In the genomic region with DNA sequence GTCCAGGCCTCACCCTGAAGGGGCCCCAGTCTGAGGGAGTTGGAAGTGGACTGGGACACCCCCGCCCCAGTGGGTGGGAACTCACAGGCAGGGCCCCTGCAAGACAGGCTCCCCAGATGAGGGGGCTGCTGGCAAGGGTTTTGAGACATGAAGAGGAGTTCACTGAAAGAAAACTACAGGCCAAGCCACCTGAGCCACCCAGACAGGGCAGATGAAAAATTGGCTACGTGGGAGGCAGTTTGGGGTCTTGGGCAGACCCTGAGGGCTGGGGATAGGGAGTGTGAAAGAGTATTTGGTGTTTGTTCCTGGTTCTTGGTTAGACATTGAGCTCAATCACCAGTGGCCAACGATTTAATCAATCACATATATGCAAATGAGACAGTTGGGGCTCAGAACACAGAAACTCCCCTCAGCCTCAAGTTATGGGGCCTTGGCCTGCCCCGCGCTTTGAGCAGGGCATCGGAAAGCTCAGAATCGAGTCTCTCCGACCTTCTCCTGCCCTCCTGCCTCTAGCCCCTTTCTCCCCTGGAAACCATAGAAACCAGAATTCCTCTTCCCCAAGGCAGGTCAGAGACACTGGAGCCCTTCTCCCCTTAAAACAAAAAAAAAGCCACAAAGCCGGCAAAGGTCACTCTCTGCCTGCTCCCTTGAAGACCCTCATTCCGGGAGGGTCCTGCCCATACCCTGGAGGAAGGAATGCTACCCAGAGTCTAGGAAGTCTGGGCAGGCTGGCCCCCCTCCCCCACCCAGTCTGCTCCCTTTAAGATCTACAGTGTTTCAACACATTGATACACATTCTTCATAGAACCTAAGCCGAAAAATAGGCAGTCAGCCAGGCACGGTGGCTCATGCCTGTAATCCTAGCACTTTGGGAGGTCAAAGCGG, we compare ENCODE assay signal across 1 cellular context.
A peak's percentile ranks its signal among the peaks of the same experiment; 100 is the strongest.
TF ChIP-seq lines count a peak whose summit lies in the region.

No MANE protein-coding gene starts in this region.

TF ChIP-seq in HepG2, 621 proteins besides CTCF, POLR2A, EP300 and RAD21 (continues in another document):
- TF ChIP-seq, protein P1, sequence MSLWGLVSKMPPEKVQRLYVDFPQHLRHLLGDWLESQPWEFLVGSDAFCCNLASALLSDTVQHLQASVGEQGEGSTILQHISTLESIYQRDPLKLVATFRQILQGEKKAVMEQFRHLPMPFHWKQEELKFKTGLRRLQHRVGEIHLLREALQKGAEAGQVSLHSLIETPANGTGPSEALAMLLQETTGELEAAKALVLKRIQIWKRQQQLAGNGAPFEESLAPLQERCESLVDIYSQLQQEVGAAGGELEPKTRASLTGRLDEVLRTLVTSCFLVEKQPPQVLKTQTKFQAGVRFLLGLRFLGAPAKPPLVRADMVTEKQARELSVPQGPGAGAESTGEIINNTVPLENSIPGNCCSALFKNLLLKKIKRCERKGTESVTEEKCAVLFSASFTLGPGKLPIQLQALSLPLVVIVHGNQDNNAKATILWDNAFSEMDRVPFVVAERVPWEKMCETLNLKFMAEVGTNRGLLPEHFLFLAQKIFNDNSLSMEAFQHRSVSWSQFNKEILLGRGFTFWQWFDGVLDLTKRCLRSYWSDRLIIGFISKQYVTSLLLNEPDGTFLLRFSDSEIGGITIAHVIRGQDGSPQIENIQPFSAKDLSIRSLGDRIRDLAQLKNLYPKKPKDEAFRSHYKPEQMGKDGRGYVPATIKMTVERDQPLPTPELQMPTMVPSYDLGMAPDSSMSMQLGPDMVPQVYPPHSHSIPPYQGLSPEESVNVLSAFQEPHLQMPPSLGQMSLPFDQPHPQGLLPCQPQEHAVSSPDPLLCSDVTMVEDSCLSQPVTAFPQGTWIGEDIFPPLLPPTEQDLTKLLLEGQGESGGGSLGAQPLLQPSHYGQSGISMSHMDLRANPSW (CRISPR knock-in tag; IDR thresholded peaks at IDR 0.05; ENCODE audit: borderline replicate concordance), result no peak
- TF ChIP-seq ZMYM3 (CRISPR knock-in tag; IDR thresholded peaks at IDR 0.05), result no peak
- TF ChIP-seq ZNF136 (CRISPR knock-in tag; IDR thresholded peaks at IDR 0.05; ENCODE audit: low read depth), result no peak; the same call in 1 of the 2 replicates
- no peak for TF ChIP-seq ELF4 (CRISPR knock-in tag; IDR thresholded peaks at IDR 0.05; ENCODE audit: borderline replicate concordance)
- no peak for TF ChIP-seq DR1 (CRISPR knock-in tag; IDR thresholded peaks at IDR 0.05)
- TF ChIP-seq, protein P2, sequence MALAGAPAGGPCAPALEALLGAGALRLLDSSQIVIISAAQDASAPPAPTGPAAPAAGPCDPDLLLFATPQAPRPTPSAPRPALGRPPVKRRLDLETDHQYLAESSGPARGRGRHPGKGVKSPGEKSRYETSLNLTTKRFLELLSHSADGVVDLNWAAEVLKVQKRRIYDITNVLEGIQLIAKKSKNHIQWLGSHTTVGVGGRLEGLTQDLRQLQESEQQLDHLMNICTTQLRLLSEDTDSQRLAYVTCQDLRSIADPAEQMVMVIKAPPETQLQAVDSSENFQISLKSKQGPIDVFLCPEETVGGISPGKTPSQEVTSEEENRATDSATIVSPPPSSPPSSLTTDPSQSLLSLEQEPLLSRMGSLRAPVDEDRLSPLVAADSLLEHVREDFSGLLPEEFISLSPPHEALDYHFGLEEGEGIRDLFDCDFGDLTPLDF (CRISPR knock-in tag; IDR thresholded peaks at IDR 0.05), result 0 out of 2 replicates have a peak, but pooled peaks have one; percentile 31
- TF ChIP-seq, protein P3, sequence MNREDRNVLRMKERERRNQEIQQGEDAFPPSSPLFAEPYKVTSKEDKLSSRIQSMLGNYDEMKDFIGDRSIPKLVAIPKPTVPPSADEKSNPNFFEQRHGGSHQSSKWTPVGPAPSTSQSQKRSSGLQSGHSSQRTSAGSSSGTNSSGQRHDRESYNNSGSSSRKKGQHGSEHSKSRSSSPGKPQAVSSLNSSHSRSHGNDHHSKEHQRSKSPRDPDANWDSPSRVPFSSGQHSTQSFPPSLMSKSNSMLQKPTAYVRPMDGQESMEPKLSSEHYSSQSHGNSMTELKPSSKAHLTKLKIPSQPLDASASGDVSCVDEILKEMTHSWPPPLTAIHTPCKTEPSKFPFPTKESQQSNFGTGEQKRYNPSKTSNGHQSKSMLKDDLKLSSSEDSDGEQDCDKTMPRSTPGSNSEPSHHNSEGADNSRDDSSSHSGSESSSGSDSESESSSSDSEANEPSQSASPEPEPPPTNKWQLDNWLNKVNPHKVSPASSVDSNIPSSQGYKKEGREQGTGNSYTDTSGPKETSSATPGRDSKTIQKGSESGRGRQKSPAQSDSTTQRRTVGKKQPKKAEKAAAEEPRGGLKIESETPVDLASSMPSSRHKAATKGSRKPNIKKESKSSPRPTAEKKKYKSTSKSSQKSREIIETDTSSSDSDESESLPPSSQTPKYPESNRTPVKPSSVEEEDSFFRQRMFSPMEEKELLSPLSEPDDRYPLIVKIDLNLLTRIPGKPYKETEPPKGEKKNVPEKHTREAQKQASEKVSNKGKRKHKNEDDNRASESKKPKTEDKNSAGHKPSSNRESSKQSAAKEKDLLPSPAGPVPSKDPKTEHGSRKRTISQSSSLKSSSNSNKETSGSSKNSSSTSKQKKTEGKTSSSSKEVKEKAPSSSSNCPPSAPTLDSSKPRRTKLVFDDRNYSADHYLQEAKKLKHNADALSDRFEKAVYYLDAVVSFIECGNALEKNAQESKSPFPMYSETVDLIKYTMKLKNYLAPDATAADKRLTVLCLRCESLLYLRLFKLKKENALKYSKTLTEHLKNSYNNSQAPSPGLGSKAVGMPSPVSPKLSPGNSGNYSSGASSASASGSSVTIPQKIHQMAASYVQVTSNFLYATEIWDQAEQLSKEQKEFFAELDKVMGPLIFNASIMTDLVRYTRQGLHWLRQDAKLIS (CRISPR knock-in tag; IDR thresholded peaks at IDR 0.05), result 0 out of 2 replicates have a peak, but pooled peaks have one; percentile 36
- TF ChIP-seq, protein P4, sequence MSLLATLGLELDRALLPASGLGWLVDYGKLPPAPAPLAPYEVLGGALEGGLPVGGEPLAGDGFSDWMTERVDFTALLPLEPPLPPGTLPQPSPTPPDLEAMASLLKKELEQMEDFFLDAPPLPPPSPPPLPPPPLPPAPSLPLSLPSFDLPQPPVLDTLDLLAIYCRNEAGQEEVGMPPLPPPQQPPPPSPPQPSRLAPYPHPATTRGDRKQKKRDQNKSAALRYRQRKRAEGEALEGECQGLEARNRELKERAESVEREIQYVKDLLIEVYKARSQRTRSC (CRISPR knock-in tag; IDR thresholded peaks at IDR 0.05; ENCODE audit: low read depth), result no peak
- TF ChIP-seq ZNF431 (CRISPR knock-in tag; IDR thresholded peaks at IDR 0.05; ENCODE audit: borderline replicate concordance, low read depth), result no peak
- no peak for TF ChIP-seq ZNF850 (CRISPR knock-in tag; conservative IDR thresholded peaks at IDR 0.05)
- TF ChIP-seq, protein P5, sequence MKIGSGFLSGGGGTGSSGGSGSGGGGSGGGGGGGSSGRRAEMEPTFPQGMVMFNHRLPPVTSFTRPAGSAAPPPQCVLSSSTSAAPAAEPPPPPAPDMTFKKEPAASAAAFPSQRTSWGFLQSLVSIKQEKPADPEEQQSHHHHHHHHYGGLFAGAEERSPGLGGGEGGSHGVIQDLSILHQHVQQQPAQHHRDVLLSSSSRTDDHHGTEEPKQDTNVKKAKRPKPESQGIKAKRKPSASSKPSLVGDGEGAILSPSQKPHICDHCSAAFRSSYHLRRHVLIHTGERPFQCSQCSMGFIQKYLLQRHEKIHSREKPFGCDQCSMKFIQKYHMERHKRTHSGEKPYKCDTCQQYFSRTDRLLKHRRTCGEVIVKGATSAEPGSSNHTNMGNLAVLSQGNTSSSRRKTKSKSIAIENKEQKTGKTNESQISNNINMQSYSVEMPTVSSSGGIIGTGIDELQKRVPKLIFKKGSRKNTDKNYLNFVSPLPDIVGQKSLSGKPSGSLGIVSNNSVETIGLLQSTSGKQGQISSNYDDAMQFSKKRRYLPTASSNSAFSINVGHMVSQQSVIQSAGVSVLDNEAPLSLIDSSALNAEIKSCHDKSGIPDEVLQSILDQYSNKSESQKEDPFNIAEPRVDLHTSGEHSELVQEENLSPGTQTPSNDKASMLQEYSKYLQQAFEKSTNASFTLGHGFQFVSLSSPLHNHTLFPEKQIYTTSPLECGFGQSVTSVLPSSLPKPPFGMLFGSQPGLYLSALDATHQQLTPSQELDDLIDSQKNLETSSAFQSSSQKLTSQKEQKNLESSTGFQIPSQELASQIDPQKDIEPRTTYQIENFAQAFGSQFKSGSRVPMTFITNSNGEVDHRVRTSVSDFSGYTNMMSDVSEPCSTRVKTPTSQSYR (CRISPR knock-in tag; IDR thresholded peaks at IDR 0.05; ENCODE audit: borderline replicate concordance), result peak; percentile 86
- TF ChIP-seq ZNF264 (CRISPR knock-in tag; IDR thresholded peaks at IDR 0.05), result peak; percentile 13; the same call in 1 of the 2 replicates
- TF ChIP-seq POGZ (CRISPR knock-in tag; IDR thresholded peaks at IDR 0.05), result no peak
- TF ChIP-seq RARA (CRISPR knock-in tag; IDR thresholded peaks at IDR 0.05), result no peak; the same call in 1 of the 2 replicates
- TF ChIP-seq, protein P6, sequence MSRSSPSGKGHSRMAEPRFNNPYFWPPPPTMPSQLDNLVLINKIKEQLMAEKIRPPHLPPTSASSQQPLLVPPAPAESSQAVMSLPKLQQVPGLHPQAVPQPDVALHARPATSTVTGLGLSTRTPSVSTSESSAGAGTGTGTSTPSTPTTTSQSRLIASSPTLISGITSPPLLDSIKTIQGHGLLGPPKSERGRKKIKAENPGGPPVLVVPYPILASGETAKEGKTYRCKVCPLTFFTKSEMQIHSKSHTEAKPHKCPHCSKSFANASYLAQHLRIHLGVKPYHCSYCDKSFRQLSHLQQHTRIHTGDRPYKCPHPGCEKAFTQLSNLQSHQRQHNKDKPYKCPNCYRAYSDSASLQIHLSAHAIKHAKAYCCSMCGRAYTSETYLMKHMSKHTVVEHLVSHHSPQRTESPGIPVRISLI (CRISPR knock-in tag; IDR thresholded peaks at IDR 0.05; ENCODE audit: borderline replicate concordance), result 0 out of 2 replicates have a peak, but pooled peaks have one; percentile 42
- TF ChIP-seq, protein P7, sequence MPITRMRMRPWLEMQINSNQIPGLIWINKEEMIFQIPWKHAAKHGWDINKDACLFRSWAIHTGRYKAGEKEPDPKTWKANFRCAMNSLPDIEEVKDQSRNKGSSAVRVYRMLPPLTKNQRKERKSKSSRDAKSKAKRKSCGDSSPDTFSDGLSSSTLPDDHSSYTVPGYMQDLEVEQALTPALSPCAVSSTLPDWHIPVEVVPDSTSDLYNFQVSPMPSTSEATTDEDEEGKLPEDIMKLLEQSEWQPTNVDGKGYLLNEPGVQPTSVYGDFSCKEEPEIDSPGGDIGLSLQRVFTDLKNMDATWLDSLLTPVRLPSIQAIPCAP (CRISPR knock-in tag; IDR thresholded peaks at IDR 0.05; ENCODE audit: low read depth), result no peak
- TF ChIP-seq ZNF350 (CRISPR knock-in tag; IDR thresholded peaks at IDR 0.05; ENCODE audit: borderline replicate concordance, low read depth), result no peak
- TF ChIP-seq, protein P8, sequence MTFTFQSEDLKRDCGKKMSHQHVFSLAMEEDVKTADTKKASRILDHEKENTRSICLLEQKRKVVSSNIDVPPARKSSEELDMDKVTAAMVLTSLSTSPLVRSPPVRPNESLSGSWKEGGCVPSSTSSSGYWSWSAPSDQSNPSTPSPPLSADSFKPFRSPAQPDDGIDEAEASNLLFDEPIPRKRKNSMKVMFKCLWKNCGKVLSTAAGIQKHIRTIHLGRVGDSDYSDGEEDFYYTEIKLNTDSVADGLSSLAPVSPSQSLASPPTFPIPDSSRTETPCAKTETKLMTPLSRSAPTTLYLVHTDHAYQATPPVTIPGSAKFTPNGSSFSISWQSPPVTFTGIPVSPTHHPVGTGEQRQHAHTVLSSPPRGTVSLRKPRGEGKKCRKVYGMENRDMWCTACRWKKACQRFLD (CRISPR knock-in tag; IDR thresholded peaks at IDR 0.05; ENCODE audit: borderline replicate concordance), result no peak
- no peak; the same call in 1 of the 2 replicates for TF ChIP-seq YEATS2 (CRISPR knock-in tag; IDR thresholded peaks at IDR 0.05; ENCODE audit: borderline replicate concordance)
- TF ChIP-seq ARNT2 (CRISPR knock-in tag; IDR thresholded peaks at IDR 0.05; ENCODE audit: low read depth), result no peak
- TF ChIP-seq ZNF343 (CRISPR knock-in tag; IDR thresholded peaks at IDR 0.05), result no peak
- TF ChIP-seq, protein P9, sequence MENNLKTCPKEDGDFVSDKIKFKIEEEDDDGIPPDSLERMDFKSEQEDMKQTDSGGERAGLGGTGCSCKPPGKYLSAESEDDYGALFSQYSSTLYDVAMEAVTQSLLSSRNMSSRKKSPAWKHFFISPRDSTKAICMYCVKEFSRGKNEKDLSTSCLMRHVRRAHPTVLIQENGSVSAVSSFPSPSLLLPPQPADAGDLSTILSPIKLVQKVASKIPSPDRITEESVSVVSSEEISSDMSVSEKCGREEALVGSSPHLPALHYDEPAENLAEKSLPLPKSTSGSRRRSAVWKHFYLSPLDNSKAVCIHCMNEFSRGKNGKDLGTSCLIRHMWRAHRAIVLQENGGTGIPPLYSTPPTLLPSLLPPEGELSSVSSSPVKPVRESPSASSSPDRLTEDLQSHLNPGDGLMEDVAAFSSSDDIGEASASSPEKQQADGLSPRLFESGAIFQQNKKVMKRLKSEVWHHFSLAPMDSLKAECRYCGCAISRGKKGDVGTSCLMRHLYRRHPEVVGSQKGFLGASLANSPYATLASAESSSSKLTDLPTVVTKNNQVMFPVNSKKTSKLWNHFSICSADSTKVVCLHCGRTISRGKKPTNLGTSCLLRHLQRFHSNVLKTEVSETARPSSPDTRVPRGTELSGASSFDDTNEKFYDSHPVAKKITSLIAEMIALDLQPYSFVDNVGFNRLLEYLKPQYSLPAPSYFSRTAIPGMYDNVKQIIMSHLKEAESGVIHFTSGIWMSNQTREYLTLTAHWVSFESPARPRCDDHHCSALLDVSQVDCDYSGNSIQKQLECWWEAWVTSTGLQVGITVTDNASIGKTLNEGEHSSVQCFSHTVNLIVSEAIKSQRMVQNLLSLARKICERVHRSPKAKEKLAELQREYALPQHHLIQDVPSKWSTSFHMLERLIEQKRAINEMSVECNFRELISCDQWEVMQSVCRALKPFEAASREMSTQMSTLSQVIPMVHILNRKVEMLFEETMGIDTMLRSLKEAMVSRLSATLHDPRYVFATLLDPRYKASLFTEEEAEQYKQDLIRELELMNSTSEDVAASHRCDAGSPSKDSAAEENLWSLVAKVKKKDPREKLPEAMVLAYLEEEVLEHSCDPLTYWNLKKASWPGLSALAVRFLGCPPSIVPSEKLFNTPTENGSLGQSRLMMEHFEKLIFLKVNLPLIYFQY (CRISPR knock-in tag; IDR thresholded peaks at IDR 0.05; ENCODE audit: borderline replicate concordance), result no peak
- TF ChIP-seq, protein P10, sequence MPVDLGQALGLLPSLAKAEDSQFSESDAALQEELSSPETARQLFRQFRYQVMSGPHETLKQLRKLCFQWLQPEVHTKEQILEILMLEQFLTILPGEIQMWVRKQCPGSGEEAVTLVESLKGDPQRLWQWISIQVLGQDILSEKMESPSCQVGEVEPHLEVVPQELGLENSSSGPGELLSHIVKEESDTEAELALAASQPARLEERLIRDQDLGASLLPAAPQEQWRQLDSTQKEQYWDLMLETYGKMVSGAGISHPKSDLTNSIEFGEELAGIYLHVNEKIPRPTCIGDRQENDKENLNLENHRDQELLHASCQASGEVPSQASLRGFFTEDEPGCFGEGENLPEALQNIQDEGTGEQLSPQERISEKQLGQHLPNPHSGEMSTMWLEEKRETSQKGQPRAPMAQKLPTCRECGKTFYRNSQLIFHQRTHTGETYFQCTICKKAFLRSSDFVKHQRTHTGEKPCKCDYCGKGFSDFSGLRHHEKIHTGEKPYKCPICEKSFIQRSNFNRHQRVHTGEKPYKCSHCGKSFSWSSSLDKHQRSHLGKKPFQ (CRISPR knock-in tag; IDR thresholded peaks at IDR 0.05; ENCODE audit: insufficient replicate concordance), result no peak
- no peak for TF ChIP-seq SP4 (CRISPR knock-in tag; IDR thresholded peaks at IDR 0.05)
- TF ChIP-seq STAG1 (CRISPR knock-in tag; IDR thresholded peaks at IDR 0.05), result no peak
- TF ChIP-seq ZNF549 (CRISPR knock-in tag; IDR thresholded peaks at IDR 0.05), result no peak
- no peak for TF ChIP-seq SIX1 (CRISPR knock-in tag; IDR thresholded peaks at IDR 0.05; ENCODE audit: borderline replicate concordance)
- TF ChIP-seq ZNF20 (CRISPR knock-in tag; IDR thresholded peaks at IDR 0.05), result no peak
- no peak for TF ChIP-seq TAF15 (IDR thresholded peaks at IDR 0.05; ENCODE audit: low read depth, low read length, poor library complexity, severe bottlenecking)
- TF ChIP-seq U2AF1 (optimal IDR thresholded peaks at IDR 0.05; ENCODE audit: low read depth, low read length), result no peak
- no peak for TF ChIP-seq SOX5 (CRISPR knock-in tag; IDR thresholded peaks at IDR 0.05; ENCODE audit: borderline replicate concordance)
- no peak for TF ChIP-seq RCOR2 (CRISPR knock-in tag; IDR thresholded peaks at IDR 0.05)
